8 cellular contexts compared by ENCODE assay signal in genomic region chr9:2181794-2182193, GRCh38.
DNase-seq lines count a peak whose midpoint lies in the region; ATAC-seq and TF ChIP-seq lines count a peak whose summit lies in the region.

No MANE protein-coding gene starts in this region.

- H3K27me3 ChIP-seq in HCT116 (ENCODE audit: insufficient read depth, low read length), result no peaks in the 10 kb centered on the region

- no peaks in the 10 kb centered on the region for H3K79me2 ChIP-seq in HCT116 (ENCODE audit: insufficient read depth, low read length)

- BruUV-seq in HCT116 (replicated peaks; lab: Mats Ljungman, UMichigan), result no TSS peak

- no peaks in the 10 kb centered on the region for H3K9me3 ChIP-seq in HCT116 (ENCODE audit: control insufficient read depth in 1 of 2, insufficient read depth in 1 of 2, low read depth in 1 of 2, low read length in 2 of 2)

- no peaks in the 10 kb centered on the region for H3K4me1 ChIP-seq in HCT116 (ENCODE audit: control insufficient read depth in 1 of 2, insufficient read depth in 2 of 2, low read length in 2 of 2)

- H3K4me3 ChIP-seq in HCT116 (replicated peaks in 1 of 2; ENCODE audit: low read depth in 1 of 2, low read length in 2 of 2) (no peak overlapping the region), astrocyte of the cerebellum (ENCODE audit: low read depth, low read length) (no peak overlapping the region)

- in situ Hi-C loops in astrocyte of the cerebellum (cut with HindIII; ENCODE audit: low sequenced_read_pairs), result no loop called here

- no peaks in the 10 kb centered on the region for H3K9me3 Mint-ChIP-seq in stimulated activated naive B cell treated with anti-CD40 and anti-IgM and Interleukin-4, amounts not matched to agents 10 μg/mL and 1 μg/mL and 100 μg/mL, for 72 hours

- no peak overlapping the region for H3K4me2 ChIP-seq in HCT116 (ENCODE audit: low read length)

- peaks cover 24 to 36% of the 10 kb centered on the region in 2 donors for H3K36me3 Mint-ChIP-seq in stimulated activated naive B cell treated with anti-CD40 and anti-IgM and Interleukin-4, amounts not matched to agents 10 μg/mL and 1 μg/mL and 100 μg/mL, for 72 hours

- intact Hi-C loops in HCT116 (cut with micrococcal nuclease), result loop anchor here (5.0 kb wide), 1 partner anchor 49 kb away; no protein-coding TSS in a partner anchor

- peak; percentile 30; the same call in 1 of the 2 replicates for TF ChIP-seq RAD21 in HCT116 (IDR thresholded peaks at IDR 0.05; ENCODE audit: low read depth)

- H3K9me2 ChIP-seq in HCT116 (ENCODE audit: insufficient read depth), result no peaks in the 10 kb centered on the region

- peak; percentile 29 for DNase-seq in CD1c-positive myeloid dendritic cell (ENCODE audit: extremely low spot score)
- peak; percentile 12 for DNase-seq in HCT116 (ENCODE audit: low read depth, low spot score)
- no peak for DNase-seq in astrocyte of the cerebellum (ENCODE audit: low read depth)
- DNase-seq in left lobe of liver (ENCODE audit: low spot score), result no peak
- DNase-seq in stimulated activated naive B cell treated with anti-CD40 and anti-IgM and Interleukin-4, amounts not matched to agents 10 μg/mL and 1 μg/mL and 100 μg/mL, for 72 hours, result no peak

- RAD21 ChIA-PET in HCT116 (lab: Charles Lee; ENCODE audit: low non-redundant PET in 1 of 2, low total read pairs in 2 of 2, uncharacterized antibody in 2 of 2, unreplicated experiment in 2 of 2), result no interaction called here

- TF ChIP-seq POLR2A in HCT116 (IDR thresholded peaks at IDR 0.05; ENCODE audit: borderline replicate concordance, extremely low read depth, insufficient read depth, insufficient read length), result no peak

- TF ChIP-seq CTCF in HCT116 (IDR thresholded peaks at IDR 0.05 in 2 of 3, conservative IDR thresholded peaks at IDR 0.05 in 1 of 3; ENCODE audit: borderline replicate concordance in 1 of 3, insufficient read depth in 1 of 3, low read depth in 2 of 3, low read length in 2 of 3) (peak; percentile 20 to 69 (median 68); a peak in 5 of 6 replicates), astrocyte of the cerebellum (IDR thresholded peaks at IDR 0.05; ENCODE audit: low read depth, low read length, missing control alignments) (peak; percentile 38)

- no peaks in the 10 kb centered on the region for H3K27me3 Mint-ChIP-seq in stimulated activated naive B cell treated with anti-CD40 and anti-IgM and Interleukin-4, amounts not matched to agents 10 μg/mL and 1 μg/mL and 100 μg/mL, for 72 hours

- H2AFZ ChIP-seq in HCT116 (ENCODE audit: low read depth, low read length, poor library complexity, severe bottlenecking), result no peak overlapping the region

- no peaks in the 10 kb centered on the region for H3K36me3 ChIP-seq in HCT116 (ENCODE audit: control insufficient read depth in 1 of 2, insufficient read depth in 2 of 2, low read length in 2 of 2)

- no peaks in the 10 kb centered on the region for H3K4me1 Mint-ChIP-seq in stimulated activated naive B cell treated with anti-CD40 and anti-IgM and Interleukin-4, amounts not matched to agents 10 μg/mL and 1 μg/mL and 100 μg/mL, for 72 hours

- ATAC-seq in HCT116 (peak; percentile 81), left lobe of liver (peak; percentile 46), GM19328 (IDR thresholded peaks at IDR 0.05; ENCODE audit: unreplicated experiment) (no peak), HG03280 (IDR thresholded peaks at IDR 0.05; ENCODE audit: unreplicated experiment) (no peak), GM21737 (IDR thresholded peaks at IDR 0.05; ENCODE audit: unreplicated experiment) (no peak)
- ATAC-seq in stimulated activated naive B cell treated with anti-CD40 and anti-IgM and Interleukin-4, amounts not matched to agents 10 μg/mL and 1 μg/mL and 100 μg/mL, for 72 hours (replicated peaks), result no peak

- H3K27ac Mint-ChIP-seq in stimulated activated naive B cell treated with anti-CD40 and anti-IgM and Interleukin-4, amounts not matched to agents 10 μg/mL and 1 μg/mL and 100 μg/mL, for 72 hours, result no peak overlapping the region

- no peak overlapping the region for H3K27ac ChIP-seq in HCT116 (ENCODE audit: low read depth, low read length)

- H3K9ac ChIP-seq in HCT116 (ENCODE audit: low read length), result no peak overlapping the region

- H3K4me3 Mint-ChIP-seq in stimulated activated naive B cell treated with anti-CD40 and anti-IgM and Interleukin-4, amounts not matched to agents 10 μg/mL and 1 μg/mL and 100 μg/mL, for 72 hours, result no peak overlapping the region

- POLR2A ChIA-PET in HCT116 (lab: Charles Lee), result no interaction called here

- H4K20me1 ChIP-seq in HCT116 (ENCODE audit: insufficient read depth), result no peaks in the 10 kb centered on the region

- CTCF ChIA-PET in HCT116 (lab: Charles Lee), result interaction anchor here (1.0 kb wide), 1 partner anchor 49 kb away, joined by 5 read pairs; no protein-coding TSS in a partner anchor

TF ChIP-seq in HCT116, 20 proteins besides CTCF, POLR2A, EP300 and RAD21:
- no peak for TF ChIP-seq ZBTB33 (IDR thresholded peaks at IDR 0.05; ENCODE audit: extremely low read depth, insufficient replicate concordance, low read length)
- TF ChIP-seq CBX3 (IDR thresholded peaks at IDR 0.05; ENCODE audit: low read depth), result no peak
- TF ChIP-seq SIN3A (IDR thresholded peaks at IDR 0.05; ENCODE audit: low read depth), result no peak
- no peak for TF ChIP-seq ATF3 (IDR thresholded peaks at IDR 0.05)
- TF ChIP-seq TCF7L2 (IDR thresholded peaks at IDR 0.05; ENCODE audit: borderline replicate concordance, extremely low read depth, insufficient read depth, insufficient read length), result no peak

Comparison
In these comparisons a context has a peak if more than half of its experiments do, and no peak if none do; other contexts are left out.
1. DNase-seq: peak in CD1c-positive myeloid dendritic cell (single experiment) and HCT116 (single experiment); none in astrocyte of the cerebellum (single experiment), left lobe of liver (single experiment) and stimulated activated naive B cell treated with anti-CD40 and anti-IgM and Interleukin-4, amounts not matched to agents 10 μg/mL and 1 μg/mL and 100 μg/mL, for 72 hours (single experiment).
2. ATAC-seq: peak in HCT116 (single experiment) and left lobe of liver (single experiment); none in GM19328 (single experiment), HG03280 (single experiment), GM21737 (single experiment) and stimulated activated naive B cell treated with anti-CD40 and anti-IgM and Interleukin-4, amounts not matched to agents 10 μg/mL and 1 μg/mL and 100 μg/mL, for 72 hours (0 of 2).